In the genomic region with DNA sequence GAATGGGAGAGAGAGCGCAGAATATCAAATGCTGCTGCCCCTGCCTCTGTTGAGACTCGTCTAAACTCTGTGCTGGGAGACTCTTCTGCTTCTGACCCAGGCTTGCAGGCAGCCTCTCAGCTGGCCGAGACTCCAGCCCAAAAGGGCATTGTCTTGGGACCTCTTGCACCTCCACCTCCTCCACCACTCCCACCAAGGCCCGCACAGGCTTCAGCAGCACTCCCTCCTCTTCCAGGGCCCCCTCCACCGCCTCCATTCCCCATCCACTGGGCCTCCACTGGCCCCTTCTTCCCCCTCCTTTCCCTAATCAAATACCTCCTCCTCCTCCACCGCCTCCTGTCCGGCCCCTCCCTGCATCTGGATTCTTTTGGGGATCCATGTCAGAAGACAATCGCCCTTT, we compare ENCODE assay signal across 8 cellular contexts. TPM values are rescaled to one million over a fixed set of nuclear protein-coding genes. Genes with fewer than 3 reads are reported as not detected.
"Had no signal": no experiment of that assay in that cellular context is flagged by ENCODE, and none has a peak within 500 bp of the region (broad histone marks: within the 10 kb centered on the region; RNA-seq: fewer than 3 reads in every experiment).

No MANE protein-coding gene starts in this region.

- ATAC-seq: K562 had no signal

- H3K4me3 ChIP-seq: K562 had no signal

- H3K4me3 Mint-ChIP-seq: H9 had no signal

- FAIRE-seq: H54, HTR-8/SVneo, K562 had no signal

- DNase-seq: GOT3, H9, HCEC 1CT, IMR-90 had no signal

- H3K27ac Mint-ChIP-seq: H9 had no signal

- H3K9me3 Mint-ChIP-seq: H9 had no signal

RNA-seq across cellular contexts. Expression of a gene that starts 31.3 kb away (rescaled TPM):
- total RNA-seq: H9, HT-29, K562 had no signal
- polyA plus RNA-seq: K562 had no signal
